9 cellular contexts compared by ENCODE assay signal in genomic region chr6:7727951-7728854, GRCh38. TPM values are rescaled to one million over a fixed set of nuclear protein-coding genes. Genes with fewer than 3 reads are reported as not detected.
DNase-seq lines count a peak whose midpoint lies in the region; ATAC-seq and TF ChIP-seq lines count a peak whose summit lies in the region.
"Had no signal": no experiment of that assay in that cellular context is flagged by ENCODE, and none has a peak within 500 bp of the region (broad histone marks: within the 10 kb centered on the region; RNA-seq: fewer than 3 reads in every experiment).

No MANE protein-coding gene starts in this region.

- peak; percentile 53 for DNase-seq in GM10266 (ENCODE audit: extremely low spot score)
- peak; percentile 63 for DNase-seq in NCI-H1105 treated with DMSO at 0.1 percent for 48 hours (lab: John Stamatoyannopoulos, UW)
- DNase-seq in adipocyte (ENCODE audit: low read depth) = peak; percentile 52
- DNase-seq in 8988T = no peak

- no peaks in the 10 kb centered on the region for H3K27me3 ChIP-seq in adipocyte (replicated peaks; ENCODE audit: control insufficient read depth, insufficient read depth, low read length)
- H3K27me3 ChIP-seq in iPS-15b (ENCODE audit: control insufficient read depth, insufficient read depth, low read length) = peaks cover 74% of the 10 kb centered on the region
- H3K27me3 ChIP-seq in skeletal muscle satellite cell (ENCODE audit: control insufficient read depth, insufficient read depth, low read length) = peaks cover 53% of the 10 kb centered on the region

- H3K36me3 ChIP-seq in adipocyte (ENCODE audit: control insufficient read depth, insufficient read depth, low read length, severe bottlenecking) (no peaks in the 10 kb centered on the region), iPS-15b (ENCODE audit: control insufficient read depth, insufficient read depth, low read length) (no peaks in the 10 kb centered on the region), skeletal muscle satellite cell (ENCODE audit: insufficient read depth, low read length) (no peaks in the 10 kb centered on the region)

- H3K4me2 ChIP-seq in skeletal muscle satellite cell (ENCODE audit: low read length) = peak overlapping the region; percentile 97

- H3K4me1 ChIP-seq in adipocyte (ENCODE audit: control insufficient read depth, insufficient read depth, low read length) (peaks cover 39% of the 10 kb centered on the region), iPS-15b (ENCODE audit: control insufficient read depth, insufficient read depth, low read length) (peaks cover 15% of the 10 kb centered on the region), skeletal muscle satellite cell (ENCODE audit: control insufficient read depth, insufficient read depth, low read length) (peaks cover 45% of the 10 kb centered on the region)

- H3K9ac ChIP-seq in adipocyte (ENCODE audit: low read length) (peak overlapping the region; percentile 58), iPS-15b (ENCODE audit: low read depth, low read length) (no peak overlapping the region), skeletal muscle satellite cell (ENCODE audit: low read depth, low read length) (no peak overlapping the region)

- no peaks in the 10 kb centered on the region for H3K9me3 ChIP-seq in adipocyte (ENCODE audit: control insufficient read depth, low read length)
- no peaks in the 10 kb centered on the region for H3K9me3 ChIP-seq in iPS-15b (ENCODE audit: control insufficient read depth, insufficient read depth, low read length)
- H3K9me3 ChIP-seq in skeletal muscle satellite cell (replicated peaks; ENCODE audit: low read length) = no peaks in the 10 kb centered on the region

- peak overlapping the region; percentile 83 for H3K4me3 ChIP-seq in adipocyte (ENCODE audit: low read length)
- H3K4me3 ChIP-seq in iPS-15b (ENCODE audit: low read depth, low read length) = peak overlapping the region; percentile 56
- H3K4me3 ChIP-seq in skeletal muscle satellite cell (ENCODE audit: low read length) = peak overlapping the region; percentile 78

- no peak for TF ChIP-seq CTCF in GM10266 (IDR thresholded peaks at IDR 0.05; ENCODE audit: control insufficient read depth, insufficient read depth, low read depth, missing control alignments)

- ATAC-seq in GM21390 (IDR thresholded peaks at IDR 0.05; ENCODE audit: unreplicated experiment) (no peak), GM18873 (IDR thresholded peaks at IDR 0.05; ENCODE audit: low FRiP score, unreplicated experiment) (no peak)

RNA-seq across cellular contexts. Expression of gene BMP6, which starts 2.3 kb away (rescaled TPM):
- 5.3 and 8.7 TPM in 2 replicates for total RNA-seq in skeletal muscle satellite cell (2012; rRNA removed)
- total RNA-seq: T-helper 2 cell treated with Interferon-gamma antibody and Interleukin-4, amounts not matched to agents 100 ng/mL and 5 ng/mL, for 36 hours had no signal
